ENCODE assay signal across 8 cellular contexts in genomic region chr11:72041364-72042058, GRCh38. TPM values are rescaled to one million over a fixed set of nuclear protein-coding genes. Genes with fewer than 3 reads are reported as not detected.
A peak's percentile ranks its signal among the peaks of the same experiment; 100 is the strongest.
DNase-seq lines count a peak whose midpoint lies in the region; ATAC-seq and TF ChIP-seq lines count a peak whose summit lies in the region.

No MANE protein-coding gene starts in this region.

- 0 out of 2 replicates have a peak overlapping the region, but pooled peaks have one; percentile 8 for H2AFZ ChIP-seq in GM23338

- peak overlapping the region; percentile 35 for H2BK5ac ChIP-seq in mesendoderm (ENCODE audit: low read length)

- H3K4me3 Mint-ChIP-seq in GM23338: no peak overlapping the region
- H3K4me3 Mint-ChIP-seq in activated CD8-positive, alpha-beta memory T cell treated with anti-CD3 and anti-CD28 coated beads, Interleukin-2, amount 10 ng/mL, durations not matched to agents 7 days and 5 days: no peak overlapping the region
- H3K4me3 Mint-ChIP-seq in stimulated activated effector memory CD8-positive, alpha-beta T cell treated with anti-CD3 and anti-CD28 coated beads, Interleukin-12 subunit alpha, Interleukin-12 subunit beta, amount 100 ng/mL, for 72 hours: no peak overlapping the region

- no peak overlapping the region for H2AK5ac ChIP-seq in mesendoderm (ENCODE audit: low read length)

- H3K27me3 ChIP-seq in GM23338 (ENCODE audit: insufficient read depth) (no peaks in the 10 kb centered on the region), mesendoderm (ENCODE audit: insufficient read depth, low read length, poor library complexity) (no peaks in the 10 kb centered on the region)

- peaks cover 5% of the 10 kb centered on the region; the same call in 1 of the 2 replicates for H4K20me1 ChIP-seq in GM23338 (replicated peaks; ENCODE audit: insufficient read depth)

- WGBS in mesendoderm (ENCODE audit: extremely low coverage, insufficient coverage, low lambda C conversion rate): no CpG with 5 or more reads among the region's 22 CpGs

- H3K36me3 ChIP-seq in GM23338 (ENCODE audit: insufficient read depth) (no peaks in the 10 kb centered on the region), mesendoderm (ENCODE audit: control insufficient read depth, insufficient read depth, low read length) (no peaks in the 10 kb centered on the region)

- H3K27ac ChIP-seq in GM23338 (ENCODE audit: low read depth) (peak overlapping the region; percentile 81), mesendoderm (ENCODE audit: low read depth, low read length) (peak overlapping the region; percentile 71)

- no peak overlapping the region for H2BK120ac ChIP-seq in mesendoderm (ENCODE audit: low read depth, low read length)

- DNase-seq in AG08395 (ENCODE audit: low spot score): peak; percentile 72
- DNase-seq in GM23338 (ENCODE audit: low spot score): peak; percentile 52
- DNase-seq in NCI-H524 (lab: John Stamatoyannopoulos, UW): peak; percentile 70 to 83
- peak; percentile 46 for DNase-seq in activated CD8-positive, alpha-beta memory T cell treated with anti-CD3 and anti-CD28 coated beads, Interleukin-2, amount 10 ng/mL, durations not matched to agents 7 days and 5 days
- peak; percentile 75 for DNase-seq in epithelial cell of esophagus (ENCODE audit: low read depth)
- peak; percentile 54 for DNase-seq in mesendoderm
- peak; percentile 21 to 58 for DNase-seq in stimulated activated effector memory CD8-positive, alpha-beta T cell treated with anti-CD3 and anti-CD28 coated beads, Interleukin-12 subunit alpha, Interleukin-12 subunit beta, amount 100 ng/mL, for 72 hours (ENCODE audit: low spot score in 2 of 2)

- H3K4me3 ChIP-seq in GM23338 (peak overlapping the region; percentile 51), epithelial cell of esophagus (ENCODE audit: low read length) (peak overlapping the region; percentile 79), mesendoderm (ENCODE audit: low read length) (no peak overlapping the region)

- no peak overlapping the region for H3K4ac ChIP-seq in mesendoderm (ENCODE audit: low read depth, low read length)

- peaks cover 4% of the 10 kb centered on the region for H3K27me3 Mint-ChIP-seq in GM23338 (ENCODE audit: insufficient read depth, low read depth, poor library complexity)
- no peaks in the 10 kb centered on the region for H3K27me3 Mint-ChIP-seq in activated CD8-positive, alpha-beta memory T cell treated with anti-CD3 and anti-CD28 coated beads, Interleukin-2, amount 10 ng/mL, durations not matched to agents 7 days and 5 days

- CTCF ChIA-PET in activated CD8-positive, alpha-beta memory T cell treated with anti-CD3 and anti-CD28 coated beads, Interleukin-2, amount 10 ng/mL, durations not matched to agents 7 days and 5 days (lab: Charles Lee): interaction anchor here (0.8 to 1.3 kb wide), 4 partner anchors 9 to 103 kb away, joined by 3 to 4 read pairs (median 3); no protein-coding TSS in a partner anchor

- H3K4me1 ChIP-seq in GM23338 (ENCODE audit: insufficient read depth): peaks cover 41% of the 10 kb centered on the region
- peaks cover 15% of the 10 kb centered on the region for H3K4me1 ChIP-seq in mesendoderm (ENCODE audit: control insufficient read depth, low read depth, low read length)

- H3F3A ChIP-seq in GM23338 (replicated peaks; ENCODE audit: low read depth): peaks cover 5% of the 10 kb centered on the region

- H3K27ac Mint-ChIP-seq in GM23338: no peak overlapping the region
- no peak overlapping the region for H3K27ac Mint-ChIP-seq in activated CD8-positive, alpha-beta memory T cell treated with anti-CD3 and anti-CD28 coated beads, Interleukin-2, amount 10 ng/mL, durations not matched to agents 7 days and 5 days
- H3K27ac Mint-ChIP-seq in stimulated activated effector memory CD8-positive, alpha-beta T cell treated with anti-CD3 and anti-CD28 coated beads, Interleukin-12 subunit alpha, Interleukin-12 subunit beta, amount 100 ng/mL, for 72 hours: no peak overlapping the region

- peaks cover 3% of the 10 kb centered on the region; the same call in 2 of the 3 replicates for H3K36me3 Mint-ChIP-seq in GM23338 (ENCODE audit: low read depth)
- H3K36me3 Mint-ChIP-seq in activated CD8-positive, alpha-beta memory T cell treated with anti-CD3 and anti-CD28 coated beads, Interleukin-2, amount 10 ng/mL, durations not matched to agents 7 days and 5 days: peaks cover 14% of the 10 kb centered on the region
- H3K36me3 Mint-ChIP-seq in stimulated activated effector memory CD8-positive, alpha-beta T cell treated with anti-CD3 and anti-CD28 coated beads, Interleukin-12 subunit alpha, Interleukin-12 subunit beta, amount 100 ng/mL, for 72 hours: peaks cover 5% of the 10 kb centered on the region

- peak overlapping the region; percentile 29 for H3K23ac ChIP-seq in mesendoderm (ENCODE audit: low read length)

- no peak overlapping the region for H2BK15ac ChIP-seq in mesendoderm (replicated peaks; ENCODE audit: low read depth)

- TF ChIP-seq CTCF in GM23338 (conservative IDR thresholded peaks at IDR 0.05; ENCODE audit: low read depth in 2 of 2) (no peak), epithelial cell of esophagus (IDR thresholded peaks at IDR 0.05; ENCODE audit: insufficient read depth, low read depth, low read length, missing control alignments) (no peak)

- H3K4me2 ChIP-seq in GM23338 (peak overlapping the region; percentile 71), mesendoderm (ENCODE audit: low read length) (peak overlapping the region; percentile 67)

- no peaks in the 10 kb centered on the region for H3K9me2 ChIP-seq in GM23338 (ENCODE audit: insufficient read depth)

- no peak overlapping the region for H4K5ac ChIP-seq in mesendoderm (ENCODE audit: low read length)

- ATAC-seq in GM23338 (peak; percentile 48), HG02623 (IDR thresholded peaks at IDR 0.05; ENCODE audit: unreplicated experiment) (no peak)
- peak; percentile 38 for ATAC-seq in activated CD8-positive, alpha-beta memory T cell treated with anti-CD3 and anti-CD28 coated beads, Interleukin-2, amount 10 ng/mL, durations not matched to agents 7 days and 5 days
- ATAC-seq in stimulated activated effector memory CD8-positive, alpha-beta T cell treated with anti-CD3 and anti-CD28 coated beads, Interleukin-12 subunit alpha, Interleukin-12 subunit beta, amount 100 ng/mL, for 72 hours: peak; percentile 61

- no peak overlapping the region for H4K8ac ChIP-seq in mesendoderm (ENCODE audit: low read depth, low read length)

- peak overlapping the region; percentile 62 for H3K9ac ChIP-seq in mesendoderm (ENCODE audit: low read length)

- H3K4me1 Mint-ChIP-seq in GM23338: peaks cover 10% of the 10 kb centered on the region
- peaks cover 11% of the 10 kb centered on the region for H3K4me1 Mint-ChIP-seq in activated CD8-positive, alpha-beta memory T cell treated with anti-CD3 and anti-CD28 coated beads, Interleukin-2, amount 10 ng/mL, durations not matched to agents 7 days and 5 days
- peaks cover 38% of the 10 kb centered on the region for H3K4me1 Mint-ChIP-seq in stimulated activated effector memory CD8-positive, alpha-beta T cell treated with anti-CD3 and anti-CD28 coated beads, Interleukin-12 subunit alpha, Interleukin-12 subunit beta, amount 100 ng/mL, for 72 hours

- H3K79me1 ChIP-seq in mesendoderm (ENCODE audit: low read length): peaks cover 30% of the 10 kb centered on the region

- no peaks in the 10 kb centered on the region for H3K9me3 Mint-ChIP-seq in GM23338
- no peaks in the 10 kb centered on the region for H3K9me3 Mint-ChIP-seq in activated CD8-positive, alpha-beta memory T cell treated with anti-CD3 and anti-CD28 coated beads, Interleukin-2, amount 10 ng/mL, durations not matched to agents 7 days and 5 days (ENCODE audit: low read depth)
- no peaks in the 10 kb centered on the region for H3K9me3 Mint-ChIP-seq in stimulated activated effector memory CD8-positive, alpha-beta T cell treated with anti-CD3 and anti-CD28 coated beads, Interleukin-12 subunit alpha, Interleukin-12 subunit beta, amount 100 ng/mL, for 72 hours

- H3K79me2 ChIP-seq in GM23338 (replicated peaks; ENCODE audit: insufficient read depth) (peaks cover 66% of the 10 kb centered on the region), mesendoderm (ENCODE audit: control insufficient read depth, insufficient read depth, low read length) (peaks cover 38% of the 10 kb centered on the region)

- H3K56ac ChIP-seq in mesendoderm (ENCODE audit: low read length): peak overlapping the region; percentile 79

- peak overlapping the region; percentile 62 for H3K18ac ChIP-seq in mesendoderm (ENCODE audit: low read length)

TF ChIP-seq in GM23338, 12 proteins besides CTCF, POLR2A, EP300 and RAD21:
- TF ChIP-seq POLR2AphosphoS5 (IDR thresholded peaks at IDR 0.05; ENCODE audit: low read depth): no peak
- TF ChIP-seq CREB1 (CRISPR knock-in tag; IDR thresholded peaks at IDR 0.05; ENCODE audit: low read depth): no peak
TF ChIP-seq in GM23338: peak in this region for 0.

RNA-seq across cellular contexts. Expression of gene NUMA1, which starts 38.8 kb away (rescaled TPM):
- total RNA-seq in GM23338 (2014; rRNA removed; shearing (Covaris generic)): 90.5 and 104 TPM in 2 replicates
- 30.4 and 33.2 TPM in 2 replicates for polyA plus RNA-seq in GM23338 (2016; fragmentation: Nextera tagmentation; extraction: Ambion mirVana)
- total RNA-seq in activated CD8-positive, alpha-beta memory T cell treated with anti-CD3 and anti-CD28 coated beads, Interleukin-2, amount 10 ng/mL, durations not matched to agents 7 days and 5 days: 100 to 1,000 TPM; 156 to 221 TPM
- polyA plus RNA-seq in mesendoderm (2013, experiment 1 of 2): 39.0 TPM
- 37.3 TPM for polyA plus RNA-seq in mesendoderm (2013, experiment 2 of 2)

RNA-seq across cellular contexts. Expression of gene LRRC51, which starts 39.1 kb away (rescaled TPM):
- 3.6 and 4.3 TPM in 2 replicates for total RNA-seq in GM23338 (2014; rRNA removed; shearing (Covaris generic))
- polyA plus RNA-seq in GM23338 (2016; fragmentation: Nextera tagmentation; extraction: Ambion mirVana): 4.2 and 4.8 TPM in 2 replicates
- 1 to 10 TPM; 4.0 to 9.2 TPM for total RNA-seq in activated CD8-positive, alpha-beta memory T cell treated with anti-CD3 and anti-CD28 coated beads, Interleukin-2, amount 10 ng/mL, durations not matched to agents 7 days and 5 days
- 3.7 TPM for polyA plus RNA-seq in mesendoderm (2013, experiment 1 of 2)
- 4.3 TPM for polyA plus RNA-seq in mesendoderm (2013, experiment 2 of 2)

RNA-seq across cellular contexts. Expression of gene IL18BP, which starts 42.8 kb away (rescaled TPM):
- 5.2 and 11.2 TPM in 2 replicates for total RNA-seq in GM23338 (2014; rRNA removed; shearing (Covaris generic))
- 3.7 and 3.8 TPM in 2 replicates for polyA plus RNA-seq in GM23338 (2016; fragmentation: Nextera tagmentation; extraction: Ambion mirVana)
- 10 to 100 TPM in 1 of 2 experiments, 1 to 10 TPM in 1; 7.0 to 11.2 TPM for total RNA-seq in activated CD8-positive, alpha-beta memory T cell treated with anti-CD3 and anti-CD28 coated beads, Interleukin-2, amount 10 ng/mL, durations not matched to agents 7 days and 5 days
- 4.5 TPM for polyA plus RNA-seq in mesendoderm (2013, experiment 1 of 2)
- polyA plus RNA-seq in mesendoderm (2013, experiment 2 of 2): 4.4 TPM
